1 cellular context compared by ENCODE assay signal in genomic region chr12:12725086-12725955, GRCh38.
TF ChIP-seq lines count a peak whose summit lies in the region.

No MANE protein-coding gene starts in this region.

TF ChIP-seq in HepG2, 621 proteins besides CTCF, POLR2A, EP300 and RAD21 (continued from another document and continues in another):
- TF ChIP-seq, protein P1, sequence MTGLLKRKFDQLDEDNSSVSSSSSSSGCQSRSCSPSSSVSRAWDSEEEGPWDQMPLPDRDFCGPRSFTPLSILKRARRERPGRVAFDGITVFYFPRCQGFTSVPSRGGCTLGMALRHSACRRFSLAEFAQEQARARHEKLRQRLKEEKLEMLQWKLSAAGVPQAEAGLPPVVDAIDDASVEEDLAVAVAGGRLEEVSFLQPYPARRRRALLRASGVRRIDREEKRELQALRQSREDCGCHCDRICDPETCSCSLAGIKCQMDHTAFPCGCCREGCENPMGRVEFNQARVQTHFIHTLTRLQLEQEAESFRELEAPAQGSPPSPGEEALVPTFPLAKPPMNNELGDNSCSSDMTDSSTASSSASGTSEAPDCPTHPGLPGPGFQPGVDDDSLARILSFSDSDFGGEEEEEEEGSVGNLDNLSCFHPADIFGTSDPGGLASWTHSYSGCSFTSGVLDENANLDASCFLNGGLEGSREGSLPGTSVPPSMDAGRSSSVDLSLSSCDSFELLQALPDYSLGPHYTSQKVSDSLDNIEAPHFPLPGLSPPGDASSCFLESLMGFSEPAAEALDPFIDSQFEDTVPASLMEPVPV (CRISPR knock-in tag; IDR thresholded peaks at IDR 0.05): peak; percentile 22; the same call in 1 of the 2 replicates
- TF ChIP-seq, protein P2, sequence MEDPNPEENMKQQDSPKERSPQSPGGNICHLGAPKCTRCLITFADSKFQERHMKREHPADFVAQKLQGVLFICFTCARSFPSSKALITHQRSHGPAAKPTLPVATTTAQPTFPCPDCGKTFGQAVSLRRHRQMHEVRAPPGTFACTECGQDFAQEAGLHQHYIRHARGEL (CRISPR knock-in tag; IDR thresholded peaks at IDR 0.05): no peak
- peak; percentile 19 for TF ChIP-seq ZNF142 (CRISPR knock-in tag; IDR thresholded peaks at IDR 0.05)
- TF ChIP-seq ZNF333 (CRISPR knock-in tag; IDR thresholded peaks at IDR 0.05; ENCODE audit: borderline replicate concordance): no peak
- TF ChIP-seq DNMT1 (CRISPR knock-in tag; IDR thresholded peaks at IDR 0.05): no peak
- peak; percentile 68 for TF ChIP-seq ZNF746 (CRISPR knock-in tag; IDR thresholded peaks at IDR 0.05)
- TF ChIP-seq ZFY (CRISPR knock-in tag; IDR thresholded peaks at IDR 0.05): peak; percentile 77
- TF ChIP-seq KDM5A (IDR thresholded peaks at IDR 0.05; ENCODE audit: borderline replicate concordance, low read length): no peak
- TF ChIP-seq NFYB (CRISPR knock-in tag; IDR thresholded peaks at IDR 0.05): peak; percentile 84
- no peak for TF ChIP-seq ONECUT2 (CRISPR knock-in tag; IDR thresholded peaks at IDR 0.05)
- TF ChIP-seq NONO (IDR thresholded peaks at IDR 0.05): no peak
- TF ChIP-seq NONO (CRISPR knock-in tag; conservative IDR thresholded peaks at IDR 0.05): no peak; the same call in 1 of the 2 replicates
- no peak for TF ChIP-seq ZNF318 (CRISPR knock-in tag; IDR thresholded peaks at IDR 0.05)
- peak; percentile 64 for TF ChIP-seq POLR2AphosphoS5 (IDR thresholded peaks at IDR 0.05; ENCODE audit: low read depth, low read length)
- TF ChIP-seq ZNF136 (CRISPR knock-in tag; IDR thresholded peaks at IDR 0.05; ENCODE audit: low read depth): no peak
- no peak for TF ChIP-seq CENPT (CRISPR knock-in tag; IDR thresholded peaks at IDR 0.05; ENCODE audit: low read depth)
- TF ChIP-seq NFKB2 (CRISPR knock-in tag; IDR thresholded peaks at IDR 0.05; ENCODE audit: borderline replicate concordance): no peak
- no peak for TF ChIP-seq HCFC1 (IDR thresholded peaks at IDR 0.05; ENCODE audit: low read depth, low read length)
- TF ChIP-seq CHD2 (IDR thresholded peaks at IDR 0.05; ENCODE audit: low read depth, low read length): peak; percentile 17; the same call in 1 of the 2 replicates
- no peak for TF ChIP-seq NFIB (CRISPR knock-in tag; IDR thresholded peaks at IDR 0.05; ENCODE audit: borderline replicate concordance)
- TF ChIP-seq PBX3 (CRISPR knock-in tag; IDR thresholded peaks at IDR 0.05; ENCODE audit: borderline replicate concordance): 0 out of 2 replicates have a peak, but pooled peaks have one; percentile 30
- no peak for TF ChIP-seq ZNF766 (CRISPR knock-in tag; IDR thresholded peaks at IDR 0.05; ENCODE audit: borderline replicate concordance)
- TF ChIP-seq MXI1 (IDR thresholded peaks at IDR 0.05; ENCODE audit: borderline replicate concordance, low read depth, low read length): peak; percentile 13; the same call in 1 of the 3 replicates
- TF ChIP-seq RELA (CRISPR knock-in tag; IDR thresholded peaks at IDR 0.05): no peak
- TF ChIP-seq ZBTB38 (CRISPR knock-in tag; IDR thresholded peaks at IDR 0.05): 0 out of 2 replicates have a peak, but pooled peaks have one; percentile 41
- no peak for TF ChIP-seq ISL2 (CRISPR knock-in tag; IDR thresholded peaks at IDR 0.05)
- TF ChIP-seq ZSCAN22 (CRISPR knock-in tag; IDR thresholded peaks at IDR 0.05): no peak
- TF ChIP-seq ZBTB25 (CRISPR knock-in tag; IDR thresholded peaks at IDR 0.05): peak; percentile 66; the same call in 1 of the 2 replicates
- TF ChIP-seq ZNF615 (CRISPR knock-in tag; IDR thresholded peaks at IDR 0.05; ENCODE audit: borderline replicate concordance): no peak
- TF ChIP-seq SMAD1 (CRISPR knock-in tag; IDR thresholded peaks at IDR 0.05; ENCODE audit: borderline replicate concordance, low read depth): 0 out of 2 replicates have a peak, but pooled peaks have one; percentile 47
- TF ChIP-seq RFX3 (CRISPR knock-in tag; IDR thresholded peaks at IDR 0.05): no peak
- no peak for TF ChIP-seq MAFG (CRISPR knock-in tag; IDR thresholded peaks at IDR 0.05)
- peak; percentile 67; the same call in 1 of the 2 replicates for TF ChIP-seq JUNB (CRISPR knock-in tag; IDR thresholded peaks at IDR 0.05; ENCODE audit: borderline replicate concordance)
- TF ChIP-seq MYC (CRISPR knock-in tag; IDR thresholded peaks at IDR 0.05; ENCODE audit: borderline replicate concordance): peak; percentile 74; the same call in 1 of the 2 replicates
- TF ChIP-seq, protein P3, sequence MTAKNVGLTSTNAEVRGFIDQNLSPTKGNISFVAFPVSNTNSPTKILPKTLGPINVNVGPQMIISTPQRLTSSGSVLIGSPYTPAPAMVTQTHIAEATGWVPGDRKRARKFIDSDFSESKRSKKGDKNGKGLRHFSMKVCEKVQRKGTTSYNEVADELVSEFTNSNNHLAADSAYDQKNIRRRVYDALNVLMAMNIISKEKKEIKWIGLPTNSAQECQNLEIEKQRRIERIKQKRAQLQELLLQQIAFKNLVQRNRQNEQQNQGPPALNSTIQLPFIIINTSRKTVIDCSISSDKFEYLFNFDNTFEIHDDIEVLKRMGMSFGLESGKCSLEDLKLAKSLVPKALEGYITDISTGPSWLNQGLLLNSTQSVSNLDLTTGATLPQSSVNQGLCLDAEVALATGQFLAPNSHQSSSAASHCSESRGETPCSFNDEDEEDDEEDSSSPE (CRISPR knock-in tag; IDR thresholded peaks at IDR 0.05): peak; percentile 80
- TF ChIP-seq ZFP91 (CRISPR knock-in tag; IDR thresholded peaks at IDR 0.05; ENCODE audit: borderline replicate concordance): no peak
- TF ChIP-seq GTF2F1 (IDR thresholded peaks at IDR 0.05; ENCODE audit: low read length): no peak
- TF ChIP-seq ZNF354B (CRISPR knock-in tag; IDR thresholded peaks at IDR 0.05): no peak
- TF ChIP-seq MIER3 (CRISPR knock-in tag; IDR thresholded peaks at IDR 0.05; ENCODE audit: borderline replicate concordance): no peak
- TF ChIP-seq ZNF883 (CRISPR knock-in tag; IDR thresholded peaks at IDR 0.05; ENCODE audit: not compliant biosample characterization): no peak
- 0 out of 2 replicates have a peak, but pooled peaks have one; percentile 41 for TF ChIP-seq TGIF2 (CRISPR knock-in tag; IDR thresholded peaks at IDR 0.05)
- peak; percentile 42; the same call in 1 of the 2 replicates for TF ChIP-seq NCOR1 (IDR thresholded peaks at IDR 0.05; ENCODE audit: borderline replicate concordance, low read length)
